Comparison of ENCODE assay signal across 15 cellular contexts in genomic region chr10:21318768-21319167, GRCh38.
DNase-seq lines count a peak whose midpoint lies in the region; ATAC-seq and TF ChIP-seq lines count a peak whose summit lies in the region.
"Had no signal": no experiment of that assay in that cellular context is flagged by ENCODE, and none has a peak within 500 bp of the region (broad histone marks: within the 10 kb centered on the region; RNA-seq: fewer than 3 reads in every experiment).

No MANE protein-coding gene starts in this region.

- H2AFZ ChIP-seq in IMR-90 (replicated peaks; ENCODE audit: low read length, poor library complexity) (peak overlapping the region; percentile 58), mesenchymal stem cell (ENCODE audit: low read depth, low read length) (no peak overlapping the region)

- H3K18ac ChIP-seq in IMR-90 (ENCODE audit: low read depth, low read length) (peak overlapping the region; percentile 56; the same call in 1 of the 2 replicates), mesenchymal stem cell (ENCODE audit: low read depth in 1 of 2, low read length in 2 of 2) (peak overlapping the region in 1 of 2 experiments; percentile 38)

- ATAC-seq in IMR-90 (ENCODE audit: low read depth) (no peak), HG03280 (IDR thresholded peaks at IDR 0.05; ENCODE audit: unreplicated experiment) (no peak)
- ATAC-seq: gastrocnemius medialis; naive thymus-derived CD4-positive, alpha-beta T cell had no signal

- POLR2A ChIA-PET in IMR-90 (lab: Charles Lee; ENCODE audit: unreplicated experiment): no interaction called here

- CTCF ChIA-PET in IMR-90 (lab: Yijun Ruan, JAX): interaction anchor here (0.6 kb wide), 1 partner anchor 177 kb away, joined by 3 read pairs; no protein-coding TSS in a partner anchor

- H3K36me3 ChIP-seq in IMR-90 (ENCODE audit: control insufficient read depth, insufficient read depth, low read length) (no peaks in the 10 kb centered on the region), mesenchymal stem cell (ENCODE audit: control insufficient read depth in 1 of 2, insufficient read depth in 2 of 2, low read depth in 1 of 2, low read length in 2 of 2) (no peaks in the 10 kb centered on the region)
- H3K36me3 ChIP-seq: gastrocnemius medialis, thoracic aorta had no signal

- H3K9me3 ChIP-seq in IMR-90 (ENCODE audit: control insufficient read depth, insufficient read depth, low read length): no peaks in the 10 kb centered on the region
- no peaks in the 10 kb centered on the region for H3K9me3 ChIP-seq in mesenchymal stem cell (ENCODE audit: control insufficient read depth, low read length)
- H3K9me3 ChIP-seq: Caco-2, gastrocnemius medialis, thoracic aorta had no signal

- H3K27me3 ChIP-seq in IMR-90 (ENCODE audit: control insufficient read depth, insufficient read depth, low read length) (no peaks in the 10 kb centered on the region), mesenchymal stem cell (ENCODE audit: control insufficient read depth in 1 of 2, insufficient read depth in 1 of 2, low read length in 2 of 2) (no peaks in the 10 kb centered on the region)
- H3K27me3 ChIP-seq: dorsolateral prefrontal cortex, gastrocnemius medialis had no signal

- H4K8ac ChIP-seq in IMR-90 (ENCODE audit: low read depth in 2 of 2, low read length in 2 of 2): peak overlapping the region in 1 of 2 experiments; percentile 24; a peak in 3 of 4 replicates
- H4K8ac ChIP-seq in mesenchymal stem cell (ENCODE audit: low read length): no peak overlapping the region

- peak overlapping the region; percentile 60 for H2BK20ac ChIP-seq in IMR-90 (ENCODE audit: low read depth, low read length)

- in situ Hi-C loops in IMR-90 (cut with MboI; ENCODE audit: low sequenced_read_pairs): no loop called here

- H2AK5ac ChIP-seq in IMR-90 (ENCODE audit: low read depth, low read length) (peak overlapping the region; percentile 78), mesenchymal stem cell (ENCODE audit: low read length, severe bottlenecking) (no peak overlapping the region)

- peak overlapping the region; percentile 69 for H2BK5ac ChIP-seq in IMR-90 (ENCODE audit: low read depth, low read length, poor library complexity, severe bottlenecking)
- no peak overlapping the region for H2BK5ac ChIP-seq in mesenchymal stem cell (ENCODE audit: low read depth, low read length, poor library complexity, severe bottlenecking)

- H2BK120ac ChIP-seq in IMR-90 (ENCODE audit: low read depth, low read length) (peak overlapping the region; percentile 50; the same call in 1 of the 2 replicates), mesenchymal stem cell (ENCODE audit: low read depth, low read length) (peak overlapping the region; percentile 1)

- DNase-seq in DMS 273 treated with DMSO at 0.1 percent for 48 hours (lab: John Stamatoyannopoulos, UW) (peak; percentile 1), IMR-90 (peak; percentile 42), SHP77 (lab: John Stamatoyannopoulos, UW) (peak; percentile 21 to 64), mesenchymal stem cell (peak; percentile 43), NCI-H187 (lab: John Stamatoyannopoulos, UW) (no peak), LoVo (ENCODE audit: low spot score) (no peak)
- DNase-seq in activated CD4-positive, alpha-beta T cell treated with anti-CD3 and anti-CD28 coated beads for 4 hours: no peak
- DNase-seq: Caco-2; dorsolateral prefrontal cortex; gastrocnemius medialis; kidney; naive thymus-derived CD4-positive, alpha-beta T cell; NCI-H1930 had no signal

- intact Hi-C loops in IMR-90 (cut with micrococcal nuclease): loop anchor here (1.0 kb wide), 1 partner anchor 81 kb away; no protein-coding TSS in a partner anchor

- no peak overlapping the region for H3K9ac ChIP-seq in IMR-90 (ENCODE audit: low read depth, low read length)
- H3K9ac ChIP-seq in mesenchymal stem cell (ENCODE audit: low read length): no peak overlapping the region

- H3K4me3 ChIP-seq in IMR-90 (ENCODE audit: insufficient read depth, low read depth, low read length) (no peak overlapping the region), mesenchymal stem cell (ENCODE audit: insufficient read depth in 1 of 2, low read depth in 1 of 2, low read length in 2 of 2) (no peak overlapping the region)
- H3K4me3 ChIP-seq: dorsolateral prefrontal cortex, gastrocnemius medialis, thoracic aorta had no signal

- H3K14ac ChIP-seq in IMR-90 (replicated peaks; ENCODE audit: low read depth, low read length): no peak overlapping the region
- no peak overlapping the region for H3K14ac ChIP-seq in mesenchymal stem cell (ENCODE audit: low read length in 2 of 2)

- BruUV-seq in IMR-90 (replicated peaks; lab: Mats Ljungman, UMichigan): no TSS peak

- TF ChIP-seq POLR2A in IMR-90 (IDR thresholded peaks at IDR 0.05; ENCODE audit: low read depth, low read length): no peak

- no peak overlapping the region for H2AK9ac ChIP-seq in IMR-90 (replicated peaks; ENCODE audit: low read depth, low read length, poor library complexity)

- peaks cover 10% of the 10 kb centered on the region; the same call in 1 of the 2 replicates for H3K9me1 ChIP-seq in IMR-90 (ENCODE audit: insufficient read depth, low read length)

- peak overlapping the region in 1 of 2 experiments; percentile 4 for H2BK12ac ChIP-seq in mesenchymal stem cell (ENCODE audit: low read length in 2 of 2)

- H4K20me1 ChIP-seq in IMR-90 (ENCODE audit: insufficient read depth, low read length): no peaks in the 10 kb centered on the region

- no peak overlapping the region for H3K4me2 ChIP-seq in IMR-90 (ENCODE audit: low read depth, low read length)
- H3K4me2 ChIP-seq in mesenchymal stem cell (ENCODE audit: low read length, poor library complexity, severe bottlenecking): no peak overlapping the region

- TF ChIP-seq CTCF in IMR-90 (conservative IDR thresholded peaks at IDR 0.05; ENCODE audit: low read depth, low read length): no peak

- no peak overlapping the region for H3K56ac ChIP-seq in IMR-90 (ENCODE audit: extremely low read depth, insufficient read depth, low read length)

- H3K4ac ChIP-seq in IMR-90 (ENCODE audit: low read depth, low read length) (peak overlapping the region; percentile 30), mesenchymal stem cell (ENCODE audit: low read depth in 1 of 2, low read length in 2 of 2) (no peak overlapping the region)

- H3K4me1 ChIP-seq in IMR-90 (ENCODE audit: control insufficient read depth, insufficient read depth, low read length) (peaks cover 27% of the 10 kb centered on the region), mesenchymal stem cell (ENCODE audit: control insufficient read depth, insufficient read depth, low read depth, low read length) (peaks cover 23% of the 10 kb centered on the region)

- H4K91ac ChIP-seq in IMR-90 (ENCODE audit: insufficient read depth, low read depth, low read length) (peak overlapping the region; percentile 26; the same call in 1 of the 2 replicates), mesenchymal stem cell (ENCODE audit: low read length) (no peak overlapping the region)

- H3K79me1 ChIP-seq in IMR-90 (ENCODE audit: low read depth in 1 of 2, low read length in 2 of 2) (no peaks in the 10 kb centered on the region), mesenchymal stem cell (replicated peaks; ENCODE audit: low read length, poor library complexity, severe bottlenecking) (no peaks in the 10 kb centered on the region)

- H2BK15ac ChIP-seq in IMR-90 (ENCODE audit: low read depth, low read length): peak overlapping the region; percentile 63; the same call in 1 of the 3 replicates
- H2BK15ac ChIP-seq in mesenchymal stem cell (ENCODE audit: low read depth, poor library complexity, severe bottlenecking): no peak overlapping the region

- WGBS in IMR-90 (ENCODE audit: extremely low coverage in 2 of 2, insufficient read length in 1 of 2), 2 experiments: 25% methylated on average over 2 of the region's 6 CpGs; no CpG with 5 or more reads in 1 of the 2 experiments
- WGBS in mesenchymal stem cell: 31% methylated on average over 3 of the region's 6 CpGs

- H3K23ac ChIP-seq in IMR-90 (ENCODE audit: low read depth, low read length) (no peak overlapping the region), mesenchymal stem cell (ENCODE audit: low read length in 2 of 2) (no peak overlapping the region)

- H3K27ac ChIP-seq in IMR-90 (ENCODE audit: insufficient read depth, low read length) (peak overlapping the region; percentile 8), mesenchymal stem cell (ENCODE audit: low read length, poor library complexity, severe bottlenecking) (no peak overlapping the region)
- H3K27ac ChIP-seq: dorsolateral prefrontal cortex, gastrocnemius medialis, thoracic aorta had no signal

- H4K5ac ChIP-seq in IMR-90 (ENCODE audit: low read depth, low read length): peak overlapping the region; percentile 0; the same call in 1 of the 2 replicates

- dilution Hi-C loops in IMR-90 (cut with HindIII; ENCODE audit: low sequenced_read_pairs, unreplicated experiment): no loop called here

- TF ChIP-seq RAD21 in IMR-90 (IDR thresholded peaks at IDR 0.05; ENCODE audit: low read length): no peak

TF ChIP-seq in IMR-90, 13 proteins besides CTCF, POLR2A, EP300 and RAD21:
- TF ChIP-seq SMC3 (IDR thresholded peaks at IDR 0.05; ENCODE audit: low read depth, low read length) (no peak), NFE2L2 (IDR thresholded peaks at IDR 0.05; ENCODE audit: low read depth, low read length) (no peak), CEBPB (IDR thresholded peaks at IDR 0.05; ENCODE audit: low read depth, low read length) (no peak), FOS (IDR thresholded peaks at IDR 0.05; ENCODE audit: low read depth, low read length) (no peak), RFX5 (IDR thresholded peaks at IDR 0.05; ENCODE audit: low read depth, low read length) (no peak), CHD1 (IDR thresholded peaks at IDR 0.05; ENCODE audit: low read depth, low read length) (no peak)

Comparison
In these comparisons a context has a peak if more than half of its experiments do, and no peak if none do; other contexts are left out.
1. DNase-seq: peak in DMS 273 treated with DMSO at 0.1 percent for 48 hours (single experiment), IMR-90 (single experiment), SHP77 (2 of 2) and mesenchymal stem cell (single experiment); none in NCI-H187 (0 of 2), LoVo (single experiment) and activated CD4-positive, alpha-beta T cell treated with anti-CD3 and anti-CD28 coated beads for 4 hours (0 of 2).